In genomic region chr9:98255578-98256296, GRCh38 we compare ENCODE assay signal across 8 cellular contexts. TPM values are rescaled to one million over a fixed set of nuclear protein-coding genes. Genes with fewer than 3 reads are reported as not detected.
DNase-seq lines count a peak whose midpoint lies in the region; ATAC-seq and TF ChIP-seq lines count a peak whose summit lies in the region.

Gene TBC1D2, minus strand, starts transcription at chr9:98255649. Its CDS starts 108 bp downstream, at chr9:98255541.

- H3K9me2 ChIP-seq in hepatocyte (replicated peaks; ENCODE audit: insufficient read depth): no peaks in the 10 kb centered on the region

- peak; percentile 87 for ATAC-seq in GM18511 (IDR thresholded peaks at IDR 0.05; ENCODE audit: unreplicated experiment)
- ATAC-seq in HG03025 (IDR thresholded peaks at IDR 0.05; ENCODE audit: low FRiP score, unreplicated experiment): peak; percentile 85
- ATAC-seq in aorta (ENCODE audit: low FRiP score): peak; percentile 99

- H3K36me3 ChIP-seq in hepatocyte (replicated peaks; ENCODE audit: insufficient read depth, low read depth) (no peaks in the 10 kb centered on the region), aorta (ENCODE audit: control insufficient read depth in 1 of 2, insufficient read depth in 2 of 2, low read length in 1 of 2) (no peaks in the 10 kb centered on the region)

- peak within 1 kb of the TSS; percentile 77 for H3K4me3 ChIP-seq in hepatocyte
- peak within 1 kb of the TSS; percentile 77 to 92 for H3K4me3 ChIP-seq in aorta (ENCODE audit: low read length in 2 of 2)

- H4K20me1 ChIP-seq in hepatocyte (ENCODE audit: insufficient read depth, poor library complexity, severe bottlenecking): no peaks in the 10 kb centered on the region

- intact Hi-C loops in aorta (cut with DNase I): loop anchor here (1.0 to 10.0 kb wide), 5 partner anchors 178 to 1569 kb away; partner anchors contain the start of genes ANP32B (in 1 of the 2), NR4A3 (in 1 of the 2) and TRMO (in 1 of the 2)

- H3K4me1 ChIP-seq in hepatocyte (ENCODE audit: insufficient read depth) (no peaks in the 10 kb centered on the region), aorta (ENCODE audit: control insufficient read depth in 1 of 2, insufficient read depth in 2 of 2, low read length in 2 of 2) (no peaks in the 10 kb centered on the region)

- H3K9me3 ChIP-seq in hepatocyte (ENCODE audit: low read depth): no peaks in the 10 kb centered on the region
- H3K9me3 ChIP-seq in aorta (ENCODE audit: control insufficient read depth, low read length): no peaks in the 10 kb centered on the region

- H3K4me2 ChIP-seq in hepatocyte: peak within 1 kb of the TSS; percentile 94

- TF ChIP-seq CTCF in hepatocyte (IDR thresholded peaks at IDR 0.05; ENCODE audit: poor library complexity): peak; percentile 23

- DNase-seq in NCI-H2029 (lab: John Stamatoyannopoulos, UW): peak; percentile 91
- DNase-seq in T-helper 9 cell: peak; percentile 96
- peak; percentile 97 for DNase-seq in astrocyte of the hippocampus (ENCODE audit: low read depth, low spot score)
- DNase-seq in hepatocyte (ENCODE audit: low spot score): peak; percentile 97
- peak; percentile 82 for DNase-seq in renal cortical epithelial cell (ENCODE audit: low read depth)
- peak; percentile 97 to 98 for DNase-seq in aorta

- H3K79me2 ChIP-seq in hepatocyte: peaks cover 25% of the 10 kb centered on the region

- peak within 1 kb of the TSS; percentile 96 for H2AFZ ChIP-seq in hepatocyte

- H3K27me3 ChIP-seq in hepatocyte (no peaks in the 10 kb centered on the region), aorta (ENCODE audit: control insufficient read depth in 1 of 2, insufficient read depth in 2 of 2, low read length in 1 of 2) (no peaks in the 10 kb centered on the region)

- under 1% methylated on average over 63 of the region's 64 CpGs for WGBS in hepatocyte (ENCODE audit: low lambda C conversion rate, missing lambda C conversion rate)
- 0 to 1% methylated on average over 61 to 64 of the region's 64 CpGs for WGBS in aorta, 2 donors

- H3K27ac ChIP-seq in hepatocyte (peak within 1 kb of the TSS; percentile 95), aorta (ENCODE audit: low read depth in 1 of 2, low read length in 2 of 2) (peak within 1 kb of the TSS; percentile 23 to 94)

RNA-seq across cellular contexts. Expression of gene TBC1D2, which starts in this region (rescaled TPM):
- total RNA-seq in hepatocyte (20.0 and 26.7 TPM in 2 replicates), renal cortical epithelial cell (32.3 and 111 TPM in 2 replicates), aorta (10 to 100 TPM in 1 of 2 donors, 1 to 10 TPM in 1; 9.7 to 12.4 TPM)
- polyA plus RNA-seq in hepatocyte (31.6 and 33.5 TPM in 2 replicates), aorta (1 to 10 TPM; 6.0 to 7.0 TPM)

Comparison
In these comparisons a context has a peak if more than half of its experiments do, and no peak if none do; other contexts are left out.
1. Peak in every context shown above with its lines: DNase-seq, ATAC-seq, H3K4me3 ChIP-seq and H3K27ac ChIP-seq.